In genomic region chr10:102850025-102850518, GRCh38 we compare ENCODE assay signal across 1 cellular context.
A peak's percentile ranks its signal among the peaks of the same experiment; 100 is the strongest.
TF ChIP-seq lines count a peak whose summit lies in the region.

No MANE protein-coding gene starts in this region.

TF ChIP-seq in HepG2, 621 proteins besides CTCF, POLR2A, EP300 and RAD21 (continued from another document and continues in another):
- TF ChIP-seq THAP9 (CRISPR knock-in tag; IDR thresholded peaks at IDR 0.05; ENCODE audit: borderline replicate concordance) (no peak; the same call in 1 of the 2 replicates), TARDBP (CRISPR knock-in tag; IDR thresholded peaks at IDR 0.05) (peak; percentile 59; the same call in 1 of the 2 replicates), KDM4B (CRISPR knock-in tag; IDR thresholded peaks at IDR 0.05) (peak; percentile 74; the same call in 1 of the 2 replicates), ZSCAN9 (CRISPR knock-in tag; IDR thresholded peaks at IDR 0.05; ENCODE audit: borderline replicate concordance) (no peak; the same call in 1 of the 2 replicates), ZNF740 (CRISPR knock-in tag; IDR thresholded peaks at IDR 0.05) (no peak), ZNF3 (CRISPR knock-in tag; IDR thresholded peaks at IDR 0.05) (no peak), ZNF24 (IDR thresholded peaks at IDR 0.05) (0 out of 2 replicates have a peak, but pooled peaks have one; percentile 52), FOXO1 (CRISPR knock-in tag; IDR thresholded peaks at IDR 0.05) (peak; percentile 81; the same call in 1 of the 2 replicates), ZSCAN30 (CRISPR knock-in tag; IDR thresholded peaks at IDR 0.05) (no peak), CHD2 (IDR thresholded peaks at IDR 0.05; ENCODE audit: low read depth, low read length) (no peak), SIX1 (CRISPR knock-in tag; IDR thresholded peaks at IDR 0.05; ENCODE audit: borderline replicate concordance) (no peak), ZFP91 (CRISPR knock-in tag; IDR thresholded peaks at IDR 0.05; ENCODE audit: borderline replicate concordance) (no peak; the same call in 1 of the 2 replicates), ATF4 (CRISPR knock-in tag; IDR thresholded peaks at IDR 0.05) (peak in 1 of 2 experiments; percentile 96; a peak in 2 of 4 replicates), KDM2A (CRISPR knock-in tag; IDR thresholded peaks at IDR 0.05; ENCODE audit: borderline replicate concordance, low read depth) (peak; percentile 39; the same call in 1 of the 2 replicates), TAF1 (CRISPR knock-in tag; IDR thresholded peaks at IDR 0.05) (no peak), ZBTB7B (CRISPR knock-in tag; IDR thresholded peaks at IDR 0.05) (no peak), ARNT (IDR thresholded peaks at IDR 0.05) (no peak), ZNF552 (CRISPR knock-in tag; IDR thresholded peaks at IDR 0.05; ENCODE audit: borderline replicate concordance) (peak; percentile 63; the same call in 1 of the 2 replicates), ZNF333 (CRISPR knock-in tag; IDR thresholded peaks at IDR 0.05; ENCODE audit: borderline replicate concordance) (no peak), SUZ12 (IDR thresholded peaks at IDR 0.05; ENCODE audit: low read depth, low read length) (no peak), ZNF484 (CRISPR knock-in tag; IDR thresholded peaks at IDR 0.05; ENCODE audit: borderline replicate concordance, low read depth) (no peak), MEF2D (CRISPR knock-in tag; IDR thresholded peaks at IDR 0.05) (peak; percentile 54; the same call in 1 of the 2 replicates), POGZ (CRISPR knock-in tag; IDR thresholded peaks at IDR 0.05) (peak; percentile 80), NPAS2 (CRISPR knock-in tag; IDR thresholded peaks at IDR 0.05; ENCODE audit: borderline replicate concordance) (no peak), SKIL (CRISPR knock-in tag; IDR thresholded peaks at IDR 0.05; ENCODE audit: borderline replicate concordance) (peak; percentile 66), BATF2 (CRISPR knock-in tag; IDR thresholded peaks at IDR 0.05) (no peak), TBX2 (CRISPR knock-in tag; IDR thresholded peaks at IDR 0.05; ENCODE audit: borderline replicate concordance) (peak; percentile 70; the same call in 1 of the 2 replicates), USF2 (IDR thresholded peaks at IDR 0.05; ENCODE audit: low read depth, low read length) (peak; percentile 75), USF2 (CRISPR knock-in tag; IDR thresholded peaks at IDR 0.05; ENCODE audit: borderline replicate concordance) (peak; percentile 89), ZNF766 (CRISPR knock-in tag; IDR thresholded peaks at IDR 0.05; ENCODE audit: borderline replicate concordance) (no peak)
- TF ChIP-seq, protein P1, sequence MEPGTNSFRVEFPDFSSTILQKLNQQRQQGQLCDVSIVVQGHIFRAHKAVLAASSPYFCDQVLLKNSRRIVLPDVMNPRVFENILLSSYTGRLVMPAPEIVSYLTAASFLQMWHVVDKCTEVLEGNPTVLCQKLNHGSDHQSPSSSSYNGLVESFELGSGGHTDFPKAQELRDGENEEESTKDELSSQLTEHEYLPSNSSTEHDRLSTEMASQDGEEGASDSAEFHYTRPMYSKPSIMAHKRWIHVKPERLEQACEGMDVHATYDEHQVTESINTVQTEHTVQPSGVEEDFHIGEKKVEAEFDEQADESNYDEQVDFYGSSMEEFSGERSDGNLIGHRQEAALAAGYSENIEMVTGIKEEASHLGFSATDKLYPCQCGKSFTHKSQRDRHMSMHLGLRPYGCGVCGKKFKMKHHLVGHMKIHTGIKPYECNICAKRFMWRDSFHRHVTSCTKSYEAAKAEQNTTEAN (CRISPR knock-in tag; conservative IDR thresholded peaks at IDR 0.05) = no peak
- TF ChIP-seq, protein P2, sequence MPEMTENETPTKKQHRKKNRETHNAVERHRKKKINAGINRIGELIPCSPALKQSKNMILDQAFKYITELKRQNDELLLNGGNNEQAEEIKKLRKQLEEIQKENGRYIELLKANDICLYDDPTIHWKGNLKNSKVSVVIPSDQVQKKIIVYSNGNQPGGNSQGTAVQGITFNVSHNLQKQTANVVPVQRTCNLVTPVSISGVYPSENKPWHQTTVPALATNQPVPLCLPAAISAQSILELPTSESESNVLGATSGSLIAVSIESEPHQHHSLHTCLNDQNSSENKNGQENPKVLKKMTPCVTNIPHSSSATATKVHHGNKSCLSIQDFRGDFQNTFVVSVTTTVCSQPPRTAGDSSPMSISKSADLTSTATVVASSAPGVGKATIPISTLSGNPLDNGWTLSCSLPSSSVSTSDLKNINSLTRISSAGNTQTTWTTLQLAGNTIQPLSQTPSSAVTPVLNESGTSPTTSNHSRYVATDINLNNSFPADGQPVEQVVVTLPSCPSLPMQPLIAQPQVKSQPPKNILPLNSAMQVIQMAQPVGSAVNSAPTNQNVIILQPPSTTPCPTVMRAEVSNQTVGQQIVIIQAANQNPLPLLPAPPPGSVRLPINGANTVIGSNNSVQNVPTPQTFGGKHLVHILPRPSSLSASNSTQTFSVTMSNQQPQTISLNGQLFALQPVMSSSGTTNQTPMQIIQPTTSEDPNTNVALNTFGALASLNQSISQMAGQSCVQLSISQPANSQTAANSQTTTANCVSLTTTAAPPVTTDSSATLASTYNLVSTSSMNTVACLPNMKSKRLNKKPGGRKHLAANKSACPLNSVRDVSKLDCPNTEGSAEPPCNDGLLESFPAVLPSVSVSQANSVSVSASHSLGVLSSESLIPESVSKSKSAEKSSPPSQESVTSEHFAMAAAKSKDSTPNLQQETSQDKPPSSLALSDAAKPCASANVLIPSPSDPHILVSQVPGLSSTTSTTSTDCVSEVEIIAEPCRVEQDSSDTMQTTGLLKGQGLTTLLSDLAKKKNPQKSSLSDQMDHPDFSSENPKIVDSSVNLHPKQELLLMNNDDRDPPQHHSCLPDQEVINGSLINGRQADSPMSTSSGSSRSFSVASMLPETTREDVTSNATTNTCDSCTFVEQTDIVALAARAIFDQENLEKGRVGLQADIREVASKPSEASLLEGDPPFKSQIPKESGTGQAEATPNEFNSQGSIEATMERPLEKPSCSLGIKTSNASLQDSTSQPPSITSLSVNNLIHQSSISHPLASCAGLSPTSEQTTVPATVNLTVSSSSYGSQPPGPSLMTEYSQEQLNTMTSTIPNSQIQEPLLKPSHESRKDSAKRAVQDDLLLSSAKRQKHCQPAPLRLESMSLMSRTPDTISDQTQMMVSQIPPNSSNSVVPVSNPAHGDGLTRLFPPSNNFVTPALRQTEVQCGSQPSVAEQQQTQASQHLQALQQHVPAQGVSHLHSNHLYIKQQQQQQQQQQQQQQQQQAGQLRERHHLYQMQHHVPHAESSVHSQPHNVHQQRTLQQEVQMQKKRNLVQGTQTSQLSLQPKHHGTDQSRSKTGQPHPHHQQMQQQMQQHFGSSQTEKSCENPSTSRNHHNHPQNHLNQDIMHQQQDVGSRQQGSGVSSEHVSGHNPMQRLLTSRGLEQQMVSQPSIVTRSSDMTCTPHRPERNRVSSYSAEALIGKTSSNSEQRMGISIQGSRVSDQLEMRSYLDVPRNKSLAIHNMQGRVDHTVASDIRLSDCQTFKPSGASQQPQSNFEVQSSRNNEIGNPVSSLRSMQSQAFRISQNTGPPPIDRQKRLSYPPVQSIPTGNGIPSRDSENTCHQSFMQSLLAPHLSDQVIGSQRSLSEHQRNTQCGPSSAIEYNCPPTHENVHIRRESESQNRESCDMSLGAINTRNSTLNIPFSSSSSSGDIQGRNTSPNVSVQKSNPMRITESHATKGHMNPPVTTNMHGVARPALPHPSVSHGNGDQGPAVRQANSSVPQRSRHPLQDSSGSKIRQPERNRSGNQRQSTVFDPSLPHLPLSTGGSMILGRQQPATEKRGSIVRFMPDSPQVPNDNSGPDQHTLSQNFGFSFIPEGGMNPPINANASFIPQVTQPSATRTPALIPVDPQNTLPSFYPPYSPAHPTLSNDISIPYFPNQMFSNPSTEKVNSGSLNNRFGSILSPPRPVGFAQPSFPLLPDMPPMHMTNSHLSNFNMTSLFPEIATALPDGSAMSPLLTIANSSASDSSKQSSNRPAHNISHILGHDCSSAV (CRISPR knock-in tag; IDR thresholded peaks at IDR 0.05; ENCODE audit: borderline replicate concordance) = no peak
- TF ChIP-seq, protein P3, sequence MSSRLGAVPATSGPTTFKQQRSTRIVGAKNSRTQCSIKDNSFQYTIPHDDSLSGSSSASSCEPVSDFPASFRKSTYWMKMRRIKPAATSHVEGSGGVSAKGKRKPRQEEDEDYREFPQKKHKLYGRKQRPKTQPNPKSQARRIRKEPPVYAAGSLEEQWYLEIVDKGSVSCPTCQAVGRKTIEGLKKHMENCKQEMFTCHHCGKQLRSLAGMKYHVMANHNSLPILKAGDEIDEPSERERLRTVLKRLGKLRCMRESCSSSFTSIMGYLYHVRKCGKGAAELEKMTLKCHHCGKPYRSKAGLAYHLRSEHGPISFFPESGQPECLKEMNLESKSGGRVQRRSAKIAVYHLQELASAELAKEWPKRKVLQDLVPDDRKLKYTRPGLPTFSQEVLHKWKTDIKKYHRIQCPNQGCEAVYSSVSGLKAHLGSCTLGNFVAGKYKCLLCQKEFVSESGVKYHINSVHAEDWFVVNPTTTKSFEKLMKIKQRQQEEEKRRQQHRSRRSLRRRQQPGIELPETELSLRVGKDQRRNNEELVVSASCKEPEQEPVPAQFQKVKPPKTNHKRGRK (CRISPR knock-in tag; IDR thresholded peaks at IDR 0.05) = no peak
